Comparison of ENCODE assay signal across 17 cellular contexts in the genomic region with DNA sequence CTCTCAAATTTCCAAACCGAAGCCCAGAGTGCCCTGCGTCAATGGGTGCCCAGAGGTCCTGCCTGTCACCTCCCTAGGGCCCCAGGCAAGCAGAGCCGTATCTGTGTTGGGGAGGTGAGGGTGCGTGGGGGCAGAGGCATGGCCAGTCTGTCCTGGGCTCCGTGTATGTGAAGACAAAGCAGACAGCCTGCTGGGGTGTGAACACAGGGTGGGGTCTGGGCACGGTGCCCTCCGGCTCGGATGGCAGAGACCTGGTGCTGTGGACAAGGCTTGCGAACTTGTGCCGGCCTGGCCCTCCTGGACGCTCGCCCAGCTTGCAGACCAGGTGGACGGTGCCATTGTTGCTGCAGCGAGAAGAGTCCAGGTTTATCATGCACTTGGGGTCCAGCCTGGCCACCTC. TPM values are rescaled to one million over a fixed set of nuclear protein-coding genes. Genes with fewer than 3 reads are reported as not detected.
"Had no signal": no experiment of that assay in that cellular context is flagged by ENCODE, and none has a peak within 500 bp of the region (broad histone marks: within the 10 kb centered on the region; RNA-seq: fewer than 3 reads in every experiment).

No MANE protein-coding gene starts in this region.

RNA-seq across cellular contexts. Expression of gene POTEM, which starts 53.4 kb away (rescaled TPM):
- total RNA-seq: naive thymus-derived CD8-positive, alpha-beta T cell; natural killer cell treated with Interleukin-12 subunit alpha and Interleukin-12 subunit beta and Interleukin-15 and Interleukin-18, amount 100 ng/mL, for 72 hours; neural crest cell; omental fat pad; osteocyte; pancreas; posterior vena cava; pulmonary artery endothelial cell; right atrium auricular region; right lobe of liver; smooth muscle cell; suprapubic skin; transverse colon; urinary bladder; uterus had no signal
- polyA plus RNA-seq: naive thymus-derived CD8-positive, alpha-beta T cell; pancreas; smooth muscle cell; spleen; thymus; urinary bladder had no signal
